In genomic region chr1:1306661-1307260, GRCh38 we compare ENCODE assay signal across 8 cellular contexts. TPM values are rescaled to one million over a fixed set of nuclear protein-coding genes. Genes with fewer than 3 reads are reported as not detected.
A peak's percentile ranks its signal among the peaks of the same experiment; 100 is the strongest.
DNase-seq lines count a peak whose midpoint lies in the region; ATAC-seq, FAIRE-seq and TF ChIP-seq lines count a peak whose summit lies in the region.

No MANE protein-coding gene starts in this region.

- H2AFZ ChIP-seq in GM12878 (ENCODE audit: control insufficient read depth, low read depth, low read length) = no peak overlapping the region
- no peak overlapping the region for H2AFZ ChIP-seq in mesenchymal stem cell (ENCODE audit: low read depth, low read length)

- no peak for DNase-seq in heart right ventricle
- DNase-seq in Right ventricle myocardium inferior (ENCODE audit: missing footprints) = no peak
- no peak for DNase-seq in GM12878 (ENCODE audit: low read depth, low spot score)
- peak; percentile 24 for DNase-seq in mesenchymal stem cell
- DNase-seq in uterus = no peak
- DNase-seq in DMS79 treated with DMSO at 0.1 percent for 48 hours (lab: John Stamatoyannopoulos, UW) = no peak
- DNase-seq in KG1 (lab: John Stamatoyannopoulos, UW) = no peak

- ATAC-seq in heart right ventricle (no peak), Right ventricle myocardium inferior (no peak), GM12878 (no peak), GM21723 (IDR thresholded peaks at IDR 0.05; ENCODE audit: unreplicated experiment) (no peak)

- H4K91ac ChIP-seq in mesenchymal stem cell (ENCODE audit: low read length) = peak overlapping the region; percentile 71

- CTCF ChIA-PET in GM12878 (lab: Yijun Ruan, JAX) = interaction anchor here (1.0 kb wide), 1 partner anchor 199 kb away, joined by 3 read pairs; no protein-coding TSS in a partner anchor

- no peaks in the 10 kb centered on the region for H4K20me1 ChIP-seq in GM12878 (ENCODE audit: control insufficient read depth, insufficient read depth)

- H3K9me3 ChIP-seq in heart right ventricle (no peaks in the 10 kb centered on the region), GM12878 (replicated peaks; ENCODE audit: control insufficient read depth, insufficient read depth, low read length) (no peaks in the 10 kb centered on the region), mesenchymal stem cell (ENCODE audit: control insufficient read depth, low read length) (no peaks in the 10 kb centered on the region), uterus (no peaks in the 10 kb centered on the region)

- H3K36me3 ChIP-seq in heart right ventricle (peaks cover 0 to 22% (median 9%) of the 10 kb centered on the region in 9 donors), GM12878 (ENCODE audit: control insufficient read depth in 2 of 2, insufficient read depth in 2 of 2, low read length in 1 of 2) (peaks cover 0 to 5% of the 10 kb centered on the region in 2 experiments; a peak in 3 of 4 replicates), mesenchymal stem cell (ENCODE audit: control insufficient read depth in 1 of 2, insufficient read depth in 2 of 2, low read depth in 1 of 2, low read length in 2 of 2) (peaks cover 19 to 52% of the 10 kb centered on the region in 2 experiments), uterus (no peaks in the 10 kb centered on the region)

- H3K18ac ChIP-seq in mesenchymal stem cell (ENCODE audit: low read depth in 1 of 2, low read length in 2 of 2) = peak overlapping the region in 1 of 2 experiments; percentile 70

- H2AK5ac ChIP-seq in mesenchymal stem cell (ENCODE audit: low read length, severe bottlenecking) = no peak overlapping the region

- no peaks in the 10 kb centered on the region for H3K27me3 ChIP-seq in heart right ventricle
- H3K27me3 ChIP-seq in GM12878 (replicated peaks in 1 of 2; ENCODE audit: control insufficient read depth in 2 of 2, insufficient read depth in 2 of 2, low read length in 1 of 2) = no peaks in the 10 kb centered on the region
- H3K27me3 ChIP-seq in mesenchymal stem cell (ENCODE audit: control insufficient read depth in 1 of 2, insufficient read depth in 1 of 2, low read length in 2 of 2) = no peaks in the 10 kb centered on the region
- no peaks in the 10 kb centered on the region for H3K27me3 ChIP-seq in uterus

- H3K79me2 ChIP-seq in GM12878 (ENCODE audit: control insufficient read depth, insufficient read depth, low read length) = peaks cover 26% of the 10 kb centered on the region

- intact Hi-C loops in heart right ventricle (cut with DNase I) (loop anchor here in 2 of 10 donors (5.0 kb wide), 1 partner anchor 41 kb away; the partner anchor contains the start of gene DVL1 (in 2 of the 2)), Right ventricle myocardium inferior (cut with DNase I) (no loop called here), GM12878 (cut with micrococcal nuclease; ENCODE audit: unreplicated experiment) (loop anchor here (5.0 kb wide), 1 partner anchor 189 kb away; the partner anchor contains the start of gene C1orf159), uterus (cut with DNase I; ENCODE audit: low total_unique reads) (loop anchor here (10.0 kb wide), 1 partner anchor 48 kb away; the partner anchor contains the start of gene MXRA8)

- peak overlapping the region; percentile 47 to 99 (median 82) for H3K4me3 ChIP-seq in heart right ventricle
- H3K4me3 ChIP-seq in GM12878 = peak overlapping the region; percentile 84
- peak overlapping the region; percentile 82 to 89 for H3K4me3 ChIP-seq in mesenchymal stem cell (ENCODE audit: insufficient read depth in 1 of 2, low read depth in 1 of 2, low read length in 2 of 2)
- peak overlapping the region; percentile 37 to 66 for H3K4me3 ChIP-seq in uterus

- H2BK5ac ChIP-seq in mesenchymal stem cell (ENCODE audit: low read depth, low read length, poor library complexity, severe bottlenecking) = no peak overlapping the region

- H3K4ac ChIP-seq in mesenchymal stem cell (ENCODE audit: low read depth in 1 of 2, low read length in 2 of 2) = peak overlapping the region in 1 of 2 experiments; percentile 79

- no peak overlapping the region for H2BK15ac ChIP-seq in mesenchymal stem cell (ENCODE audit: low read depth, poor library complexity, severe bottlenecking)

- H3K9ac ChIP-seq in GM12878 (ENCODE audit: control insufficient read depth, insufficient read depth, low read length) (peak overlapping the region; percentile 75; the same call in 1 of the 2 replicates), mesenchymal stem cell (ENCODE audit: low read length) (peak overlapping the region; percentile 82)

- TF ChIP-seq RAD21 in GM12878 (IDR thresholded peaks at IDR 0.05; ENCODE audit: insufficient read depth, low read depth, low read length) = no peak

- no TSS peak for BruUV-seq in GM12878 (replicated peaks; lab: Mats Ljungman, UMichigan)

- POLR2A ChIA-PET in GM12878 (lab: Charles Lee) = interaction anchor here (0.6 kb wide), 1 partner anchor 75 kb away, joined by 3 read pairs; no protein-coding TSS in a partner anchor

- 34 to 38% methylated on average over 27 of the region's 27 CpGs for WGBS in heart right ventricle, 2 donors
- 51% methylated on average over 27 of the region's 27 CpGs for WGBS in GM12878 (ENCODE audit: insufficient coverage, insufficient replicate concordance, low lambda C conversion rate, missing lambda C conversion rate)
- 62% methylated on average over 27 of the region's 27 CpGs for WGBS in mesenchymal stem cell

- no peak overlapping the region for H3K23ac ChIP-seq in mesenchymal stem cell (ENCODE audit: low read length in 2 of 2)

- TF ChIP-seq CTCF in heart right ventricle (IDR thresholded peaks at IDR 0.05) = no peak
- no peak for TF ChIP-seq CTCF in GM12878 (IDR thresholded peaks at IDR 0.05 in 2 of 3, conservative IDR thresholded peaks at IDR 0.05 in 1 of 3; ENCODE audit: control insufficient read depth in 2 of 3, extremely low read depth in 1 of 3, insufficient read depth in 1 of 3, low read depth in 3 of 3, low read length in 3 of 3)
- no peak for TF ChIP-seq CTCF in uterus (IDR thresholded peaks at IDR 0.05)

- no peak for TF ChIP-seq POLR2A in GM12878 (IDR thresholded peaks at IDR 0.05; ENCODE audit: low read depth, low read length)
- TF ChIP-seq POLR2A in uterus (IDR thresholded peaks at IDR 0.05) = no peak

- peak overlapping the region in 1 of 2 experiments; percentile 1 for H2BK12ac ChIP-seq in mesenchymal stem cell (ENCODE audit: low read length in 2 of 2)

- H3K4me1 ChIP-seq in heart right ventricle (peaks cover 27 to 54% (median 50%) of the 10 kb centered on the region in 9 donors), GM12878 (ENCODE audit: control insufficient read depth, insufficient read depth, low read length) (peaks cover 27% of the 10 kb centered on the region), mesenchymal stem cell (ENCODE audit: control insufficient read depth, insufficient read depth, low read depth, low read length) (peaks cover 63% of the 10 kb centered on the region), uterus (peaks cover 0 to 36% of the 10 kb centered on the region in 2 donors)

- peak overlapping the region in 8 of 10 donors; percentile 93 to 100 (median 98) for H3K27ac ChIP-seq in heart right ventricle
- no peak overlapping the region for H3K27ac ChIP-seq in GM12878 (ENCODE audit: control insufficient read depth, insufficient read depth)
- H3K27ac ChIP-seq in mesenchymal stem cell (ENCODE audit: low read length, poor library complexity, severe bottlenecking) = no peak overlapping the region
- peak overlapping the region; percentile 87 to 94 for H3K27ac ChIP-seq in uterus

- RAD21 ChIA-PET in GM12878 (lab: Charles Lee; ENCODE audit: unreplicated experiment) = no interaction called here

- H4K8ac ChIP-seq in mesenchymal stem cell (ENCODE audit: low read length) = no peak overlapping the region

- no peak for TF ChIP-seq EP300 in GM12878 (IDR thresholded peaks at IDR 0.05; ENCODE audit: borderline replicate concordance in 1 of 2, control insufficient read depth in 1 of 2, low read depth in 2 of 2, low read length in 2 of 2)

- peaks cover 20% of the 10 kb centered on the region for H3K79me1 ChIP-seq in mesenchymal stem cell (replicated peaks; ENCODE audit: low read length, poor library complexity, severe bottlenecking)

- SMC1A ChIA-PET in GM12878 (lab: Charles Lee; ENCODE audit: uncharacterized antibody, unreplicated experiment) = no interaction called here

- no peak for FAIRE-seq in GM12878 (lab: Jason Lieb, UNC)

- H3K14ac ChIP-seq in mesenchymal stem cell (ENCODE audit: low read length in 2 of 2) = peak overlapping the region in 1 of 2 experiments; percentile 93

- H2BK120ac ChIP-seq in mesenchymal stem cell (ENCODE audit: low read depth, low read length) = no peak overlapping the region

- in situ Hi-C loops in GM12878 (cut with MboI) = no loop called here

- peak overlapping the region; percentile 99 for H3K4me2 ChIP-seq in GM12878 (ENCODE audit: control insufficient read depth, insufficient read depth)
- peak overlapping the region; percentile 77 for H3K4me2 ChIP-seq in mesenchymal stem cell (ENCODE audit: low read length, poor library complexity, severe bottlenecking)

RNA-seq across cellular contexts. Expression of gene ACAP3, which starts 1.0 kb away (rescaled TPM):
- 10 to 100 TPM; 24.1 to 60.0 (median 30.4) TPM for total RNA-seq in heart right ventricle
- 100 to 1,000 TPM in 1 of 2 donors, 10 to 100 TPM in 1; 22.2 to 152 TPM for polyA plus RNA-seq in heart right ventricle
- 57.3 TPM for total RNA-seq in Right ventricle myocardium inferior
- total RNA-seq in GM12878 (2013; cell fraction: nucleolus; rRNA removed) = 33.1 and 35.9 TPM in 2 replicates
- total RNA-seq in GM12878 (2014; rRNA removed) = 17.6 and 22.1 TPM in 2 replicates
- 4.0 and 4.4 TPM in 2 replicates for total RNA-seq in GM12878 (2014; rRNA removed; fragmentation: Illumina TruSeq; extraction: Trizol)
- total RNA-seq in GM12878 (2021) = 29.8 and 34.2 TPM in 2 replicates
- polyA plus RNA-seq in GM12878 (2011; ENCODE audit: low read depth) = 3.8 TPM
- 4.6 and 8.3 TPM in 2 replicates for polyA plus RNA-seq in GM12878 (2011; rRNA removed)
- 7.2 and 11.7 TPM in 2 replicates for polyA plus RNA-seq in GM12878 (2011; cell fraction: cytosol; rRNA removed)
- polyA plus RNA-seq in GM12878 (2011; cell fraction: nucleus; rRNA removed) = 255 and 314 TPM in 2 replicates
- 21.5 and 22.5 TPM in 2 replicates for polyA plus RNA-seq in GM12878 (2012)
- 0.62 and 4.5 TPM in 2 replicates for polyA plus RNA-seq in GM12878 (2014; fragmentation: Illumina TruSeq; extraction: Trizol)
- polyA plus RNA-seq in GM12878 (2014; fragmentation: Nextera tagmentation; extraction: Ambion mirVana) = under 1 TPM; 0.05 to 0.11 TPM
- polyA plus RNA-seq in GM12878 (2014; rRNA removed) = 28.1 and 32.7 TPM in 2 replicates
- 10 to 100 TPM in 1 of 2 experiments, 1 to 10 TPM in 1; 5.9 to 10.9 TPM for polyA plus RNA-seq in GM12878 (2016; fragmentation: Nextera tagmentation; extraction: Ambion mirVana)
- polyA minus RNA-seq in GM12878 (2011; rRNA and poly(A)+ RNA removed) = 11.4 and 14.2 TPM in 2 replicates
- polyA minus RNA-seq in GM12878 (2011; cell fraction: cytosol; rRNA and poly(A)+ RNA removed) = 8.3 and 17.0 TPM in 2 replicates
- polyA minus RNA-seq in GM12878 (2011; cell fraction: nucleus; rRNA and poly(A)+ RNA removed) = 20.7 and 27.7 TPM in 2 replicates
- polyA plus RNA-seq in mesenchymal stem cell (2013, experiment 1 of 2) = 28.9 TPM
- 27.2 TPM for polyA plus RNA-seq in mesenchymal stem cell (2013, experiment 2 of 2)
- total RNA-seq in uterus = 10 to 100 TPM; 11.2 to 98.5 (median 44.0) TPM

RNA-seq across cellular contexts. Expression of gene PUSL1, which starts 1.6 kb away (rescaled TPM):
- total RNA-seq in heart right ventricle (10 to 100 TPM in 3 of 10 donors, 1 to 10 TPM in 7; 5.6 to 11.9 (median 8.2) TPM), Right ventricle myocardium inferior (10.3 TPM), GM12878 (2014; rRNA removed) (21.3 and 28.4 TPM in 2 replicates), GM12878 (2014; rRNA removed; fragmentation: Illumina TruSeq; extraction: Trizol) (5.3 and 6.0 TPM in 2 replicates), GM12878 (2021) (26.0 and 27.2 TPM in 2 replicates), uterus (10 to 100 TPM; 14.7 to 34.1 (median 24.3) TPM)
- polyA plus RNA-seq in heart right ventricle (10 to 100 TPM; 16.0 to 17.8 TPM), GM12878 (2011; rRNA removed) (1.9 and 5.0 TPM in 2 replicates), GM12878 (2014; fragmentation: Illumina TruSeq; extraction: Trizol) (0.13 and 2.5 TPM in 2 replicates), GM12878 (2014; fragmentation: Nextera tagmentation; extraction: Ambion mirVana) (1 to 10 TPM in 1 of 2 experiments, under 1 TPM in 1; 0.16 to 1.5 TPM), GM12878 (2014; rRNA removed) (24.3 and 28.6 TPM in 2 replicates), GM12878 (2016; fragmentation: Nextera tagmentation; extraction: Ambion mirVana) (10 to 100 TPM; 27.5 to 28.4 TPM)
- 17.6 and 24.8 TPM in 2 replicates for total RNA-seq in GM12878 (2013; cell fraction: nucleolus; rRNA removed)
- polyA plus RNA-seq in GM12878 (2011; ENCODE audit: low read depth) = 3.3 TPM
- polyA plus RNA-seq in GM12878 (2011; cell fraction: cytosol; rRNA removed) = 10.4 and 19.0 TPM in 2 replicates
- 20.4 and 32.0 TPM in 2 replicates for polyA plus RNA-seq in GM12878 (2011; cell fraction: nucleus; rRNA removed)
- polyA plus RNA-seq in GM12878 (2012) = 8.7 and 11.0 TPM in 2 replicates
- polyA minus RNA-seq in GM12878 (2011; rRNA and poly(A)+ RNA removed) = 2.6 and 5.0 TPM in 2 replicates
- polyA minus RNA-seq in GM12878 (2011; cell fraction: cytosol; rRNA and poly(A)+ RNA removed) = 4.4 and 6.0 TPM in 2 replicates
- 13.7 and 28.9 TPM in 2 replicates for polyA minus RNA-seq in GM12878 (2011; cell fraction: nucleus; rRNA and poly(A)+ RNA removed)
- 17.7 TPM for polyA plus RNA-seq in mesenchymal stem cell (2013, experiment 1 of 2)
- 18.3 TPM for polyA plus RNA-seq in mesenchymal stem cell (2013, experiment 2 of 2)

RNA-seq across cellular contexts. Expression of gene INTS11, which starts 17.7 kb away (rescaled TPM):
- total RNA-seq in heart right ventricle = 10 to 100 TPM; 44.7 to 91.7 (median 56.6) TPM
- polyA plus RNA-seq in heart right ventricle = 100 to 1,000 TPM in 1 of 2 donors, 10 to 100 TPM in 1; 92.6 to 269 TPM
- total RNA-seq in Right ventricle myocardium inferior = 75.7 TPM
- total RNA-seq in GM12878 (2013; cell fraction: nucleolus; rRNA removed) = 160 and 166 TPM in 2 replicates
- total RNA-seq in GM12878 (2014; rRNA removed) = 86.6 and 98.3 TPM in 2 replicates
- 36.8 and 41.1 TPM in 2 replicates for total RNA-seq in GM12878 (2014; rRNA removed; fragmentation: Illumina TruSeq; extraction: Trizol)
- 87.3 and 104 TPM in 2 replicates for total RNA-seq in GM12878 (2021)
- 34.7 TPM for polyA plus RNA-seq in GM12878 (2011; ENCODE audit: low read depth)
- 43.9 and 78.4 TPM in 2 replicates for polyA plus RNA-seq in GM12878 (2011; rRNA removed)
- polyA plus RNA-seq in GM12878 (2011; cell fraction: cytosol; rRNA removed) = 134 and 137 TPM in 2 replicates
- 386 and 456 TPM in 2 replicates for polyA plus RNA-seq in GM12878 (2011; cell fraction: nucleus; rRNA removed)
- 77.9 and 92.3 TPM in 2 replicates for polyA plus RNA-seq in GM12878 (2012)
- polyA plus RNA-seq in GM12878 (2014; fragmentation: Illumina TruSeq; extraction: Trizol) = 55.2 and 64.2 TPM in 2 replicates
- polyA plus RNA-seq in GM12878 (2014; fragmentation: Nextera tagmentation; extraction: Ambion mirVana) = 1 to 10 TPM; 2.5 to 9.4 TPM
- 117 and 130 TPM in 2 replicates for polyA plus RNA-seq in GM12878 (2014; rRNA removed)
- 10 to 100 TPM; 77.0 to 79.9 TPM for polyA plus RNA-seq in GM12878 (2016; fragmentation: Nextera tagmentation; extraction: Ambion mirVana)
- polyA minus RNA-seq in GM12878 (2011; rRNA and poly(A)+ RNA removed) = 67.1 and 96.1 TPM in 2 replicates
- polyA minus RNA-seq in GM12878 (2011; cell fraction: cytosol; rRNA and poly(A)+ RNA removed) = 30.6 and 47.1 TPM in 2 replicates
- 46.7 and 94.2 TPM in 2 replicates for polyA minus RNA-seq in GM12878 (2011; cell fraction: nucleus; rRNA and poly(A)+ RNA removed)
- polyA plus RNA-seq in mesenchymal stem cell (2013, experiment 1 of 2) = 57.1 TPM
- polyA plus RNA-seq in mesenchymal stem cell (2013, experiment 2 of 2) = 55.5 TPM
- total RNA-seq in uterus = 100 to 1,000 TPM in 2 of 4 donors, 10 to 100 TPM in 2; 45.6 to 277 (median 130) TPM

RNA-seq across cellular contexts. Expression of gene CPTP, which starts 17.8 kb away (rescaled TPM):
- 100 to 1,000 TPM in 1 of 10 donors, 10 to 100 TPM in 9; 49.4 to 126 (median 65.4) TPM for total RNA-seq in heart right ventricle
- polyA plus RNA-seq in heart right ventricle = 100 to 1,000 TPM in 1 of 2 donors, 10 to 100 TPM in 1; 55.3 to 222 TPM
- total RNA-seq in Right ventricle myocardium inferior = 119 TPM
- 16.5 and 18.3 TPM in 2 replicates for total RNA-seq in GM12878 (2013; cell fraction: nucleolus; rRNA removed)
- total RNA-seq in GM12878 (2014; rRNA removed) = 16.7 and 21.2 TPM in 2 replicates
- total RNA-seq in GM12878 (2014; rRNA removed; fragmentation: Illumina TruSeq; extraction: Trizol) = 2.8 and 4.3 TPM in 2 replicates
- 19.6 and 20.2 TPM in 2 replicates for total RNA-seq in GM12878 (2021)
- polyA plus RNA-seq in GM12878 (2011; ENCODE audit: low read depth) = 2.5 TPM
- polyA plus RNA-seq in GM12878 (2011; rRNA removed) = 1.7 and 2.9 TPM in 2 replicates
- 6.0 and 10.7 TPM in 2 replicates for polyA plus RNA-seq in GM12878 (2011; cell fraction: cytosol; rRNA removed)
- polyA plus RNA-seq in GM12878 (2011; cell fraction: nucleus; rRNA removed) = 9.1 and 12.3 TPM in 2 replicates
- polyA plus RNA-seq in GM12878 (2012) = 10.1 and 10.4 TPM in 2 replicates
- polyA plus RNA-seq in GM12878 (2014; fragmentation: Illumina TruSeq; extraction: Trizol) = 1.8 TPM in 1 of 2 replicates, not detected in the other
- under 1 TPM; 0.06 to 0.18 TPM for polyA plus RNA-seq in GM12878 (2014; fragmentation: Nextera tagmentation; extraction: Ambion mirVana)
- polyA plus RNA-seq in GM12878 (2014; rRNA removed) = 15.7 and 19.2 TPM in 2 replicates
- 10 to 100 TPM; 17.7 to 24.3 TPM for polyA plus RNA-seq in GM12878 (2016; fragmentation: Nextera tagmentation; extraction: Ambion mirVana)
- polyA minus RNA-seq in GM12878 (2011; rRNA and poly(A)+ RNA removed) = 1.8 and 7.2 TPM in 2 replicates
- 5.3 and 9.6 TPM in 2 replicates for polyA minus RNA-seq in GM12878 (2011; cell fraction: cytosol; rRNA and poly(A)+ RNA removed)
- 11.4 and 14.2 TPM in 2 replicates for polyA minus RNA-seq in GM12878 (2011; cell fraction: nucleus; rRNA and poly(A)+ RNA removed)
- 17.8 TPM for polyA plus RNA-seq in mesenchymal stem cell (2013, experiment 1 of 2)
- polyA plus RNA-seq in mesenchymal stem cell (2013, experiment 2 of 2) = 17.7 TPM
- 10 to 100 TPM in 2 of 4 donors, 1 to 10 TPM in 2; 3.5 to 23.9 (median 16.4) TPM for total RNA-seq in uterus

RNA-seq across cellular contexts. Expression of gene TAS1R3, which starts 24.3 kb away (rescaled TPM):
- under 1 TPM; 0.16 to 0.87 (median 0.35) TPM for total RNA-seq in heart right ventricle
- 1 to 10 TPM in 1 of 2 donors, under 1 TPM in 1; 0.39 to 3.1 TPM for polyA plus RNA-seq in heart right ventricle
- 0.51 TPM for total RNA-seq in Right ventricle myocardium inferior
- total RNA-seq in GM12878 (2013; cell fraction: nucleolus; rRNA removed) = 0.73 and 1.2 TPM in 2 replicates
- total RNA-seq in GM12878 (2014; rRNA removed) = 0.05 and 0.06 TPM in 2 replicates
- 0.04 and 0.05 TPM in 2 replicates for total RNA-seq in GM12878 (2014; rRNA removed; fragmentation: Illumina TruSeq; extraction: Trizol)
- total RNA-seq in GM12878 (2021) = 0.29 and 0.51 TPM in 2 replicates
- polyA plus RNA-seq in GM12878 (2011; ENCODE audit: low read depth) = 0.20 TPM
- 0.03 and 0.08 TPM in 2 replicates for polyA plus RNA-seq in GM12878 (2011; rRNA removed)
- 0.10 and 0.15 TPM in 2 replicates for polyA plus RNA-seq in GM12878 (2011; cell fraction: cytosol; rRNA removed)
- 2.7 and 2.9 TPM in 2 replicates for polyA plus RNA-seq in GM12878 (2011; cell fraction: nucleus; rRNA removed)
- polyA plus RNA-seq in GM12878 (2012) = 0.46 and 0.62 TPM in 2 replicates
- not detected in 2 replicates for polyA plus RNA-seq in GM12878 (2014; fragmentation: Illumina TruSeq; extraction: Trizol)
- not detected for polyA plus RNA-seq in GM12878 (2014; fragmentation: Nextera tagmentation; extraction: Ambion mirVana)
- 0.19 and 0.41 TPM in 2 replicates for polyA plus RNA-seq in GM12878 (2014; rRNA removed)
- polyA plus RNA-seq in GM12878 (2016; fragmentation: Nextera tagmentation; extraction: Ambion mirVana) = under 1 TPM; 0.08 to 0.38 TPM
- polyA minus RNA-seq in GM12878 (2011; rRNA and poly(A)+ RNA removed) = 0.21 TPM in 1 of 2 replicates, not detected in the other
- 0.27 TPM in 1 of 2 replicates, not detected in the other for polyA minus RNA-seq in GM12878 (2011; cell fraction: cytosol; rRNA and poly(A)+ RNA removed)
- polyA minus RNA-seq in GM12878 (2011; cell fraction: nucleus; rRNA and poly(A)+ RNA removed) = 0.60 and 0.77 TPM in 2 replicates
- 0.04 TPM for polyA plus RNA-seq in mesenchymal stem cell (2013, experiment 1 of 2)
- 0.04 TPM for polyA plus RNA-seq in mesenchymal stem cell (2013, experiment 2 of 2)
- total RNA-seq in uterus = under 1 TPM in 2 of 4 donors, not detected in 2; 0.14 to 0.34 TPM

Comparison
In these comparisons a context has a peak if more than half of its experiments do, and no peak if none do; other contexts are left out.
1. H3K27ac ChIP-seq: peak in heart right ventricle (8 of 10) and uterus (2 of 2); none in GM12878 (single experiment) and mesenchymal stem cell (single experiment).
2. Peak in every context shown above with its lines, with median percentiles within 50 percentile points of each other: H3K4me3 ChIP-seq.